In the genomic region with DNA sequence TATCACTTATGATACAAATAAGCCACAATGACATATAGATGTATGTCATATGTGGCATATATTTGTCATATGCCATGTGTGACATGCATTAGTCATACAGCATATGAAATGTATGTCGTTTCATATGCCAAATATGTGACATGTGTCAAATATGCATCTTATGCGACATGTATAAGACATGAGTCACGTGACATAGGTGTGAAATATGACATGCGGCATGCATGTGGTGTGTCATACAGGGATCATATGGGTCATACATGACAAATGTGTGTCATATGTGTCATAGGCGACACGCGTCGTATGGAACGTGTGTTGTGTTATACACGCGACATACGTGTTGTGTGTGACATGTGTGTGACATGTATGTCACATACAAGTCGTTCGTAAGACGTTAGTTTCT, we compare ENCODE assay signal across 16 cellular contexts.
"Had no signal": no experiment of that assay in that cellular context is flagged by ENCODE, and none has a peak within 500 bp of the region (broad histone marks: within the 10 kb centered on the region; RNA-seq: fewer than 3 reads in every experiment).

No MANE protein-coding gene starts in this region.

- H3K4me3 ChIP-seq: lower lobe of right lung had no signal

- H3K36me3 ChIP-seq: left lung, lower lobe of right lung, pancreas had no signal

- ATAC-seq: foreskin keratinocyte; left lung; lower lobe of right lung; natural killer cell treated with Interleukin-12 subunit alpha and Interleukin-12 subunit beta and Interleukin-15 and Interleukin-18, amount 100 ng/mL, for 72 hours; pancreas; right cardiac atrium had no signal

- H3K27ac Mint-ChIP-seq: natural killer cell treated with Interleukin-12 subunit alpha and Interleukin-12 subunit beta and Interleukin-15 and Interleukin-18, amount 100 ng/mL, for 72 hours; progenitor cell of endocrine pancreas had no signal

- H3K4me3 Mint-ChIP-seq: natural killer cell treated with Interleukin-12 subunit alpha and Interleukin-12 subunit beta and Interleukin-15 and Interleukin-18, amount 100 ng/mL, for 72 hours had no signal

- FAIRE-seq: pancreas had no signal

- H3K27ac ChIP-seq: hepatocyte, left lung, lower lobe of right lung, pancreas had no signal

- DNase-seq: cortex of kidney; effector memory CD4-positive, alpha-beta T cell; foreskin keratinocyte; head of caudate nucleus; lower lobe of right lung; mesenchymal stem cell; midbrain; occipital lobe; pancreas; right cardiac atrium; stimulated activated CD4-positive, alpha-beta T cell treated with anti-CD3 and anti-CD28 coated beads, Interleukin-2, amount 100 ng/mL, for 48 hours; stimulated activated naive CD4-positive, alpha-beta T cell treated with Interleukin-2 at 50 U/mL for 16 hours had no signal

- H3K27me3 Mint-ChIP-seq: natural killer cell treated with Interleukin-12 subunit alpha and Interleukin-12 subunit beta and Interleukin-15 and Interleukin-18, amount 100 ng/mL, for 72 hours; progenitor cell of endocrine pancreas had no signal

- H3K4me1 ChIP-seq: lower lobe of right lung, pancreas had no signal

- H3K27me3 ChIP-seq: foreskin keratinocyte, hepatocyte, left lung, pancreas had no signal

- H3K9me3 ChIP-seq: lower lobe of right lung, pancreas had no signal

- H3K36me3 Mint-ChIP-seq: natural killer cell treated with Interleukin-12 subunit alpha and Interleukin-12 subunit beta and Interleukin-15 and Interleukin-18, amount 100 ng/mL, for 72 hours had no signal

- H3K79me2 ChIP-seq: hepatocyte had no signal
